8 cellular contexts compared by ENCODE assay signal in the genomic region with DNA sequence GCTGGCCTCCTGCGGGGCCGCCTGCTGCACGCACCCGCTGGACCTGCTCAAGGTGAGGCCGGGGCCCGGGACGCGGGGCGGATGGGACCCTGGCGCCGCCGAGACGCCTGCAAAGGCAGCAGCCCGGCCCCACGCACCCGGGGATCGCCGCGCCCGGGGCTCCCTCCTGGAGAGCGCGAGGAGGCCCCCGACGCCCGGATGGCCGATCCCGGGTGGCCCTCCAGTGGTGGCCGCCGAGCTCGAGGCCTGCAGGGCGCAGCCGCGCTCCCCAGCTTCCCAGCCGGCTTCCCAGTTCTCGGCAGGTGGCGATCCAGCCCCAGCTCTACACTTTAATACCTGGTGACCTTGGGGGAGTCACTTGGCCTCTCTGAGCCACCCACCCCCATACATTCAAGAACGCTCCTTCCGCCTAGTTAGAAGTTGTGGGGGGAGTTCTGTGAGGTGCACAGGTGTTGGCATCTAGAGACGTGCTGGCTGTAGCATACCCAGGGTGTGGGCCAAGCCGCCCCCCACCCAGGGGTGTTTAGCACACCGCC. TPM values are rescaled to one million over a fixed set of nuclear protein-coding genes. Genes with fewer than 3 reads are reported as not detected.
DNase-seq lines count a peak whose midpoint lies in the region; ATAC-seq and TF ChIP-seq lines count a peak whose summit lies in the region.

No MANE protein-coding gene starts in this region.

- no peak for TF ChIP-seq CTCF in mucosa of descending colon (IDR thresholded peaks at IDR 0.05)

- intact Hi-C loops in mucosa of descending colon (cut with DNase I, micrococcal nuclease), result no loop called here

- peak overlapping the region; percentile 50 for H3K27ac ChIP-seq in duodenal mucosa (ENCODE audit: low read depth, low read length)

- H3K9ac ChIP-seq in duodenal mucosa (ENCODE audit: low read depth in 1 of 2, low read length in 2 of 2), result peak overlapping the region; percentile 70 to 75

- H3K27me3 ChIP-seq in H7 (ENCODE audit: control insufficient read depth, insufficient read depth, low read length), result peaks cover 1% of the 10 kb centered on the region; the same call in 1 of the 2 replicates
- H3K27me3 ChIP-seq in duodenal mucosa (ENCODE audit: control insufficient read depth in 1 of 2, insufficient read depth in 2 of 2, low read length in 2 of 2), result no peaks in the 10 kb centered on the region

- ATAC-seq in mucosa of descending colon (peak; percentile 35), HG03460 (IDR thresholded peaks at IDR 0.05; ENCODE audit: unreplicated experiment) (no peak)

- H3K36me3 ChIP-seq in H7 (replicated peaks; ENCODE audit: control insufficient read depth, insufficient read depth, low read length), result peaks cover 1% of the 10 kb centered on the region
- peaks cover 4 to 17% of the 10 kb centered on the region in 2 donors for H3K36me3 ChIP-seq in duodenal mucosa (ENCODE audit: control insufficient read depth in 1 of 2, insufficient read depth in 2 of 2, low read length in 2 of 2)
- no peaks in the 10 kb centered on the region for H3K36me3 ChIP-seq in mucosa of descending colon (ENCODE audit: low read depth)

- peaks cover 25 to 40% of the 10 kb centered on the region in 2 donors for H3K4me1 ChIP-seq in duodenal mucosa (ENCODE audit: control insufficient read depth in 1 of 2, insufficient read depth in 2 of 2, low read length in 2 of 2)
- peaks cover 36% of the 10 kb centered on the region for H3K4me1 ChIP-seq in mucosa of descending colon (ENCODE audit: low read depth)

- H3K9me3 ChIP-seq in duodenal mucosa (ENCODE audit: control insufficient read depth in 1 of 2, low read length in 2 of 2) (no peaks in the 10 kb centered on the region), mucosa of descending colon (no peaks in the 10 kb centered on the region)

- DNase-seq in NCI-H526 (lab: John Stamatoyannopoulos, UW), result peak; percentile 46 to 75
- no peak for DNase-seq in NCI-H526 treated with DMSO at 0.1 percent for 48 hours (lab: John Stamatoyannopoulos, UW)
- peak; percentile 87 for DNase-seq in H7
- peak; percentile 48 for DNase-seq in OCI-M1 (lab: John Stamatoyannopoulos, UW)
- no peak for DNase-seq in mucosa of descending colon
- DNase-seq in central memory CD4-positive, alpha-beta T cell, result no peak

- peak overlapping the region; percentile 88 for H3K4me3 ChIP-seq in H7 (ENCODE audit: insufficient read depth, low read depth, low read length)
- peak overlapping the region; percentile 66 to 75 for H3K4me3 ChIP-seq in duodenal mucosa (ENCODE audit: low read depth in 1 of 2, low read length in 2 of 2)
- H3K4me3 ChIP-seq in mucosa of descending colon, result peak overlapping the region; percentile 74

RNA-seq across cellular contexts. Expression of gene SLC25A10, which starts 0.5 kb away (rescaled TPM):
- total RNA-seq in H7 (2014; rRNA removed; shearing (Covaris generic)), result 50.6 and 56.7 TPM in 2 replicates
- 10 to 100 TPM; 22.9 to 61.6 (median 57.6) TPM for total RNA-seq in mucosa of descending colon

RNA-seq across cellular contexts. Expression of gene MRPL12, which starts 9.4 kb away (rescaled TPM):
- total RNA-seq in H7 (2014; rRNA removed; shearing (Covaris generic)), result 32.3 and 35.9 TPM in 2 replicates
- total RNA-seq in mucosa of descending colon, result 100 to 1,000 TPM in 2 of 3 donors, 10 to 100 TPM in 1; 69.0 to 109 (median 108) TPM

RNA-seq across cellular contexts. Expression of gene HGS, which starts 28.7 kb away (rescaled TPM):
- total RNA-seq in H7 (2014; rRNA removed; shearing (Covaris generic)), result 119 and 133 TPM in 2 replicates
- 100 to 1,000 TPM in 2 of 3 donors, 10 to 100 TPM in 1; 91.4 to 126 (median 102) TPM for total RNA-seq in mucosa of descending colon

RNA-seq across cellular contexts. Expression of gene ARL16, which starts 28.9 kb away (rescaled TPM):
- total RNA-seq in H7 (2014; rRNA removed; shearing (Covaris generic)), result 47.4 and 74.6 TPM in 2 replicates
- 10 to 100 TPM; 14.0 to 27.6 (median 26.1) TPM for total RNA-seq in mucosa of descending colon

RNA-seq across cellular contexts. Expression of gene CCDC137, which starts 46.0 kb away (rescaled TPM):
- 40.7 and 49.7 TPM in 2 replicates for total RNA-seq in H7 (2014; rRNA removed; shearing (Covaris generic))
- total RNA-seq in mucosa of descending colon, result 10 to 100 TPM; 15.5 to 19.6 (median 15.6) TPM

Comparison
In these comparisons a context has a peak if more than half of its experiments do, and no peak if none do; other contexts are left out.
1. DNase-seq: peak in NCI-H526 (2 of 2), H7 (single experiment) and OCI-M1 (single experiment); none in NCI-H526 treated with DMSO at 0.1 percent for 48 hours (single experiment), mucosa of descending colon (0 of 3) and central memory CD4-positive, alpha-beta T cell (single experiment).
2. Peak in every context shown above with its lines, with median percentiles within 50 percentile points of each other: H3K4me3 ChIP-seq.